Comparison of ENCODE assay signal across 19 cellular contexts in the genomic region with DNA sequence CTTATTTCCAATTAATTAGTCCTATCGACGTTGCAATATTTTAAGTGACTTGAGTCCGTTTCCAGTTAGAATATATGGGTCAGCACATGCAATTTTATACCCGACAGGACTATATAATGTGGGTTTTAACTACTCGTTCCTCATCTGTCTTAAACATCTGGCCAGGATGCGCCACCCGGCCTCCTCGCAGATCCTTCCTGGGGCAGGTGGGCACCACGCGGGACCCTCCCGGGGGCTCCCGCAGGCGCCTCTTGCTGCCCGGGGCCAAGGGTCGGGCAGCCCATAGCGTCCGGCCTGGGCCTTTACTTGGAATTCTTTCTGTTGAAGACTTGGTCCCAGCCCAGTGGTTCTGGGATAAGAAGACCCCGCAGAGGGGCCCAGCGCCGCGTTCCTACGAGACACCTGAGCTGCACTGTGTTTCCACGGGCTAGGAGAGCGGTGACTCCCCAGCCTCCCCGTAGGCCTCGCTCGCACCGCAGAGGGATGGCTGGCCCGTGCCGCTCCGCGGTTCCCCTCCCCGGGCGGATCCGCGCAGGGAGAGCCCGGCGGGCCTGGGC. TPM values are rescaled to one million over a fixed set of nuclear protein-coding genes. Genes with fewer than 3 reads are reported as not detected.
A peak's percentile ranks its signal among the peaks of the same experiment; 100 is the strongest.
DNase-seq lines count a peak whose midpoint lies in the region; ATAC-seq and TF ChIP-seq lines count a peak whose summit lies in the region.
"Had no signal": no experiment of that assay in that cellular context is flagged by ENCODE, and none has a peak within 500 bp of the region (broad histone marks: within the 10 kb centered on the region; RNA-seq: fewer than 3 reads in every experiment).

No MANE protein-coding gene starts in this region.

- H3K27me3 ChIP-seq in CD4-positive, alpha-beta T cell (ENCODE audit: control insufficient read depth, insufficient read depth, low read length): peaks cover 92% of the 10 kb centered on the region
- peaks cover 89% of the 10 kb centered on the region for H3K27me3 ChIP-seq in foreskin keratinocyte

- POLR2A ChIA-PET in CD4-positive, alpha-beta T cell (lab: Charles Lee): no interaction called here

- no peaks in the 10 kb centered on the region for H3K36me3 Mint-ChIP-seq in CD4-positive, alpha-beta T cell (ENCODE audit: low read depth)

- no peak overlapping the region for H3K27ac ChIP-seq in CD4-positive, alpha-beta T cell (ENCODE audit: low read depth, low read length)
- no peak overlapping the region for H3K27ac ChIP-seq in foreskin keratinocyte
- H3K27ac ChIP-seq: BLaER1, right lobe of liver, RWPE1 had no signal

- peaks cover 81% of the 10 kb centered on the region for H3K27me3 Mint-ChIP-seq in CD4-positive, alpha-beta T cell

- H3K9me3 ChIP-seq in CD4-positive, alpha-beta T cell (ENCODE audit: control insufficient read depth, low read length): no peaks in the 10 kb centered on the region
- H3K9me3 ChIP-seq: right lobe of liver had no signal

- no peak overlapping the region for H3K27ac Mint-ChIP-seq in CD4-positive, alpha-beta T cell
- H3K27ac Mint-ChIP-seq: nephron had no signal

- H3K9me3 Mint-ChIP-seq in CD4-positive, alpha-beta T cell: no peaks in the 10 kb centered on the region

- H3K4me1 ChIP-seq in foreskin keratinocyte: peaks cover 4% of the 10 kb centered on the region

- no peak for DNase-seq in CD4-positive, alpha-beta T cell
- peak; percentile 45 for DNase-seq in GM20000 (ENCODE audit: low spot score)
- DNase-seq in foreskin keratinocyte: no peak
- peak; percentile 78 for DNase-seq in posterior vena cava (ENCODE audit: low spot score)
- DNase-seq in cerebellar cortex (ENCODE audit: low spot score): no peak
- DNase-seq in DMS153 (lab: John Stamatoyannopoulos, UW): no peak
- no peak for DNase-seq in occipital lobe (lab: John Stamatoyannopoulos, UW)
- DNase-seq: activated CD4-positive, alpha-beta T cell treated with anti-CD3 and anti-CD28 coated beads for 48 hours; dermis blood vessel endothelial cell; DND-41; hippocampal formation; NCI-H1105; stimulated activated CD4-positive, alpha-beta T cell treated with anti-CD3 and anti-CD28 coated beads, Interleukin-2, amount 100 ng/mL, for 48 hours had no signal

- CTCF ChIA-PET in CD4-positive, alpha-beta T cell (lab: Charles Lee): no interaction called here

- ATAC-seq in CD4-positive, alpha-beta T cell (ENCODE audit: poor library complexity): no peak
- ATAC-seq in foreskin keratinocyte: peak; percentile 42
- ATAC-seq: GM12878 had no signal

- TF ChIP-seq CTCF in CD4-positive, alpha-beta T cell (IDR thresholded peaks at IDR 0.05): no peak
- no peak for TF ChIP-seq CTCF in GM20000 (IDR thresholded peaks at IDR 0.05; ENCODE audit: extremely low read depth, missing control alignments)
- no peak for TF ChIP-seq CTCF in foreskin keratinocyte (conservative IDR thresholded peaks at IDR 0.05)

- peak overlapping the region; percentile 11 for H3K4me3 Mint-ChIP-seq in CD4-positive, alpha-beta T cell
- H3K4me3 Mint-ChIP-seq: nephron had no signal

- intact Hi-C loops in CD4-positive, alpha-beta T cell (cut with DNase I, micrococcal nuclease): no loop called here
- intact Hi-C loops in posterior vena cava (cut with DNase I): no loop called here

- H3K4me1 Mint-ChIP-seq in CD4-positive, alpha-beta T cell (ENCODE audit: low read depth): peaks cover 25% of the 10 kb centered on the region

RNA-seq across cellular contexts. Expression of gene MNX1, which starts 10.1 kb away (rescaled TPM):
- total RNA-seq in CD4-positive, alpha-beta T cell: under 1 TPM in 1 of 2 experiments, not detected in 1; 0.14 TPM
- 0.11 TPM in 1 of 2 replicates, not detected in the other for total RNA-seq in foreskin keratinocyte
- polyA plus RNA-seq in foreskin keratinocyte: 0.03 TPM in 2 replicates
- not detected for total RNA-seq in posterior vena cava
- total RNA-seq in occipital lobe: not detected
- total RNA-seq: dermis blood vessel endothelial cell, fibroblast of lung, right lobe of liver had no signal
- polyA plus RNA-seq: fibroblast of lung had no signal

Comparison
In these comparisons a context has a peak if more than half of its experiments do, and no peak if none do; other contexts are left out.
1. DNase-seq: peak in GM20000 (single experiment) and posterior vena cava (single experiment); none in CD4-positive, alpha-beta T cell (0 of 10), foreskin keratinocyte (0 of 2), cerebellar cortex (single experiment), DMS153 (single experiment) and occipital lobe (single experiment).